ENCODE assay signal across 2 cellular contexts in genomic region chr22:18048041-18048440, GRCh38.
TF ChIP-seq lines count a peak whose summit lies in the region.

No MANE protein-coding gene starts in this region.

TF ChIP-seq in IMR-90, 13 proteins besides CTCF, POLR2A, EP300 and RAD21:
- TF ChIP-seq RFX5 (IDR thresholded peaks at IDR 0.05; ENCODE audit: low read depth, low read length), result no peak

TF ChIP-seq in GM23338, 12 proteins besides CTCF, POLR2A, EP300 and RAD21:
- no peak for TF ChIP-seq ZNF331 (CRISPR knock-in tag; IDR thresholded peaks at IDR 0.05; ENCODE audit: low read depth)
- no peak for TF ChIP-seq EZH2 (IDR thresholded peaks at IDR 0.05; ENCODE audit: low read depth, unreplicated experiment)
- TF ChIP-seq REST (IDR thresholded peaks at IDR 0.05; ENCODE audit: unreplicated experiment), result no peak
- no peak for TF ChIP-seq ZNF114 (CRISPR knock-in tag; IDR thresholded peaks at IDR 0.05)
- TF ChIP-seq CREB1 (CRISPR knock-in tag; IDR thresholded peaks at IDR 0.05; ENCODE audit: low read depth), result no peak
- TF ChIP-seq NANOG (IDR thresholded peaks at IDR 0.05; ENCODE audit: borderline replicate concordance), result no peak
- TF ChIP-seq POLR2AphosphoS5 (IDR thresholded peaks at IDR 0.05; ENCODE audit: low read depth), result no peak
- TF ChIP-seq ZNF462 (CRISPR knock-in tag; IDR thresholded peaks at IDR 0.05), result no peak
- TF ChIP-seq ETS1 (IDR thresholded peaks at IDR 0.05), result no peak
- TF ChIP-seq STAT1 (IDR thresholded peaks at IDR 0.05; ENCODE audit: unreplicated experiment), result no peak
- TF ChIP-seq EZH2phosphoT487 (IDR thresholded peaks at IDR 0.05; ENCODE audit: unreplicated experiment), result no peak
- TF ChIP-seq JUNB (IDR thresholded peaks at IDR 0.05; ENCODE audit: unreplicated experiment), result no peak
